ENCODE assay signal across 20 cellular contexts in genomic region chr2:128984066-128984465, GRCh38.
"Had no signal": no experiment of that assay in that cellular context is flagged by ENCODE, and none has a peak within 500 bp of the region (broad histone marks: within the 10 kb centered on the region; RNA-seq: fewer than 3 reads in every experiment).

No MANE protein-coding gene starts in this region.

- ATAC-seq: mucosa of descending colon; naive thymus-derived CD4-positive, alpha-beta T cell; natural killer cell treated with Interleukin-12 subunit alpha and Interleukin-12 subunit beta and Interleukin-15 and Interleukin-18, amount 100 ng/mL, for 72 hours; right cardiac atrium; sciatic nerve; stimulated activated naive B cell treated with anti-CD40 and anti-IgM and Interleukin-4, amounts not matched to agents 10 μg/mL and 1 μg/mL and 100 μg/mL, for 72 hours; stimulated activated naive CD8-positive, alpha-beta T cell treated with anti-CD3 and anti-CD28 coated beads, Interleukin-15, Interleukin-2, amounts not matched to agents 100 U/mL and 50 U/mL, for 24 hours; upper lobe of right lung had no signal

- DNase-seq: hippocampal formation; left ventricle myocardium inferior; midbrain; mucosa of descending colon; naive thymus-derived CD4-positive, alpha-beta T cell; ovary; retina; right cardiac atrium; stimulated activated CD4-positive, alpha-beta T cell treated with anti-CD3 and anti-CD28 coated beads, Interleukin-12 subunit alpha, Interleukin-12 subunit beta, amount 100 ng/mL, for 4 hours; stimulated activated CD4-positive, alpha-beta T cell treated with anti-CD3 and anti-CD28 coated beads, Interleukin-15, amount 100 ng/mL, for 24 hours; stimulated activated CD4-positive, alpha-beta T cell treated with anti-CD3 and anti-CD28 coated beads, Interleukin-2, amount 100 ng/mL, for 24 hours; stimulated activated CD4-positive, alpha-beta T cell treated with anti-CD3 and anti-CD28 coated beads, Interleukin-4, amount 100 ng/mL, for 1 hour; stimulated activated naive B cell treated with anti-CD40 and anti-IgM and Interleukin-4, amounts not matched to agents 10 μg/mL and 1 μg/mL and 100 μg/mL, for 72 hours; stimulated activated naive CD8-positive, alpha-beta T cell treated with anti-CD3 and anti-CD28 coated beads, Interleukin-15, Interleukin-2, amounts not matched to agents 100 U/mL and 50 U/mL, for 24 hours; stomach; tibial artery; trophoblast cell; upper lobe of right lung had no signal
